ENCODE assay signal across 1 cellular context in the genomic region with DNA sequence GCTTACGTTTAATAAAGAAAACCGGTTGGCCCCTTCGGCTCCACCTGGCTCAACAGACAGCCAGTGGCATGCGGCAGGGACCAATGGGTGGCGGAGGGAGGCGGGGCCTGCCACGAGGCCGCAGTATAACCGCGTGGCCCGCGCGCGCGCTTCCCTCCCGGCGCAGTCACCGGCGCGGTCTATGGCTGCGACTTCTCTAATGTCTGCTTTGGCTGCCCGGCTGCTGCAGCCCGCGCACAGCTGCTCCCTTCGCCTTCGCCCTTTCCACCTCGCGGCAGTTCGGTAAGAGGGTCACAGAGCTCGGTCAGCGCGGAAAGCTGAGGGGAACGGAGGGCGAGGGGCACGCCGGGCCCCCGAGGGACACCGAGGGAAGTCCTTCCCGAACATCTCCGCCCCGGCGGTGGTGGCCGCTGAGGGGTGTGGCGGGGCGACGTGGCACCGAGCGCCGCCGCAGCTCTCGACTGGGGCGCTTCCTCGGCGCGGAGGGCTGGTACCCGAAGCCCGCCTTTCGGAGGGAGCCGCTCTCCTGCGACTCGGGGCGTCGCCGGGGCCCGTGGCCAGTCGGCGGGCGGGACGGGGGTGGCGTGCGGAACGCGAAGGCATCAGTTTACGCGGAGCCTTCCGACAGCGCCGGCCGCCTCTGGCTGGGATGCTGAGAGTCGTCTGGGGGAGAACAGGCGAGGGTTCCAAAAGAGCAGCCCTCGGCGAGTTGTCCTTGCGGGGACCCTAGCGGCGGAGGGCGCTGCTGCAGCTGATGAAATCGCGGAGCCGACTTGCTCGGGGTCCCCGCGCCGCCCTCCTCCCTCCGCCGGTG.
A peak's percentile ranks its signal among the peaks of the same experiment; 100 is the strongest.
TF ChIP-seq lines count a peak whose summit lies in the region.

A gene (plus strand): TSS at position 155 of the 814 bp plus-strand sequence. CDS start 27 bp downstream, at position 182.

TF ChIP-seq in HepG2, 621 proteins besides CTCF, POLR2A, EP300 and RAD21 (continued from another document and continues in another):
- TF ChIP-seq, protein P1, sequence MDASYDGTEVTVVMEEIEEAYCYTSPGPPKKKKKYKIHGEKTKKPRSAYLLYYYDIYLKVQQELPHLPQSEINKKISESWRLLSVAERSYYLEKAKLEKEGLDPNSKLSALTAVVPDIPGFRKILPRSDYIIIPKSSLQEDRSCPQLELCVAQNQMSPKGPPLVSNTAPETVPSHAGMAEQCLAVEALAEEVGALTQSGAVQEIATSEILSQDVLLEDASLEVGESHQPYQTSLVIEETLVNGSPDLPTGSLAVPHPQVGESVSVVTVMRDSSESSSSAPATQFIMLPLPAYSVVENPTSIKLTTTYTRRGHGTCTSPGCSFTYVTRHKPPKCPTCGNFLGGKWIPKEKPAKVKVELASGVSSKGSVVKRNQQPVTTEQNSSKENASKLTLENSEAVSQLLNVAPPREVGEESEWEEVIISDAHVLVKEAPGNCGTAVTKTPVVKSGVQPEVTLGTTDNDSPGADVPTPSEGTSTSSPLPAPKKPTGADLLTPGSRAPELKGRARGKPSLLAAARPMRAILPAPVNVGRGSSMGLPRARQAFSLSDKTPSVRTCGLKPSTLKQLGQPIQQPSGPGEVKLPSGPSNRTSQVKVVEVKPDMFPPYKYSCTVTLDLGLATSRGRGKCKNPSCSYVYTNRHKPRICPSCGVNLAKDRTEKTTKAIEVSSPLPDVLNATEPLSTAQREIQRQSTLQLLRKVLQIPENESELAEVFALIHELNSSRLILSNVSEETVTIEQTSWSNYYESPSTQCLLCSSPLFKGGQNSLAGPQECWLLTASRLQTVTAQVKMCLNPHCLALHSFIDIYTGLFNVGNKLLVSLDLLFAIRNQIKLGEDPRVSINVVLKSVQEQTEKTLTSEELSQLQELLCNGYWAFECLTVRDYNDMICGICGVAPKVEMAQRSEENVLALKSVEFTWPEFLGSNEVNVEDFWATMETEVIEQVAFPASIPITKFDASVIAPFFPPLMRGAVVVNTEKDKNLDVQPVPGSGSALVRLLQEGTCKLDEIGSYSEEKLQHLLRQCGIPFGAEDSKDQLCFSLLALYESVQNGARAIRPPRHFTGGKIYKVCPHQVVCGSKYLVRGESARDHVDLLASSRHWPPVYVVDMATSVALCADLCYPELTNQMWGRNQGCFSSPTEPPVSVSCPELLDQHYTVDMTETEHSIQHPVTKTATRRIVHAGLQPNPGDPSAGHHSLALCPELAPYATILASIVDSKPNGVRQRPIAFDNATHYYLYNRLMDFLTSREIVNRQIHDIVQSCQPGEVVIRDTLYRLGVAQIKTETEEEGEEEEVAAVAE (CRISPR knock-in tag; IDR thresholded peaks at IDR 0.05; ENCODE audit: borderline replicate concordance): peak; percentile 93
- TF ChIP-seq, protein P2, sequence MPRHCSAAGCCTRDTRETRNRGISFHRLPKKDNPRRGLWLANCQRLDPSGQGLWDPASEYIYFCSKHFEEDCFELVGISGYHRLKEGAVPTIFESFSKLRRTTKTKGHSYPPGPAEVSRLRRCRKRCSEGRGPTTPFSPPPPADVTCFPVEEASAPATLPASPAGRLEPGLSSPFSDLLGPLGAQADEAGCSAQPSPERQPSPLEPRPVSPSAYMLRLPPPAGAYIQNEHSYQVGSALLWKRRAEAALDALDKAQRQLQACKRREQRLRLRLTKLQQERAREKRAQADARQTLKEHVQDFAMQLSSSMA (CRISPR knock-in tag; IDR thresholded peaks at IDR 0.05): peak; percentile 85; the same call in 1 of the 2 replicates
- TF ChIP-seq MXI1 (IDR thresholded peaks at IDR 0.05; ENCODE audit: borderline replicate concordance, low read depth, low read length): peak; percentile 79; the same call in 2 of the 3 replicates
- peak; percentile 77 for TF ChIP-seq SMAD3 (CRISPR knock-in tag; IDR thresholded peaks at IDR 0.05)
- TF ChIP-seq, protein P3, sequence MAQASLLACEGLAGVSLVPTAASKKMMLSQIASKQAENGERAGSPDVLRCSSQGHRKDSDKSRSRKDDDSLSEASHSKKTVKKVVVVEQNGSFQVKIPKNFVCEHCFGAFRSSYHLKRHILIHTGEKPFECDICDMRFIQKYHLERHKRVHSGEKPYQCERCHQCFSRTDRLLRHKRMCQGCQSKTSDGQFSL (CRISPR knock-in tag; IDR thresholded peaks at IDR 0.05): peak; percentile 46; the same call in 1 of the 2 replicates
- TF ChIP-seq, protein P4, sequence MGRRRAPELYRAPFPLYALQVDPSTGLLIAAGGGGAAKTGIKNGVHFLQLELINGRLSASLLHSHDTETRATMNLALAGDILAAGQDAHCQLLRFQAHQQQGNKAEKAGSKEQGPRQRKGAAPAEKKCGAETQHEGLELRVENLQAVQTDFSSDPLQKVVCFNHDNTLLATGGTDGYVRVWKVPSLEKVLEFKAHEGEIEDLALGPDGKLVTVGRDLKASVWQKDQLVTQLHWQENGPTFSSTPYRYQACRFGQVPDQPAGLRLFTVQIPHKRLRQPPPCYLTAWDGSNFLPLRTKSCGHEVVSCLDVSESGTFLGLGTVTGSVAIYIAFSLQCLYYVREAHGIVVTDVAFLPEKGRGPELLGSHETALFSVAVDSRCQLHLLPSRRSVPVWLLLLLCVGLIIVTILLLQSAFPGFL (CRISPR knock-in tag; IDR thresholded peaks at IDR 0.05): no peak
- no peak; the same call in 1 of the 2 replicates for TF ChIP-seq ELF4 (CRISPR knock-in tag; IDR thresholded peaks at IDR 0.05; ENCODE audit: borderline replicate concordance)
- TF ChIP-seq RFX1 (IDR thresholded peaks at IDR 0.05): no peak
- TF ChIP-seq ZFP36L1 (CRISPR knock-in tag; IDR thresholded peaks at IDR 0.05): peak; percentile 95
- TF ChIP-seq, protein P5, sequence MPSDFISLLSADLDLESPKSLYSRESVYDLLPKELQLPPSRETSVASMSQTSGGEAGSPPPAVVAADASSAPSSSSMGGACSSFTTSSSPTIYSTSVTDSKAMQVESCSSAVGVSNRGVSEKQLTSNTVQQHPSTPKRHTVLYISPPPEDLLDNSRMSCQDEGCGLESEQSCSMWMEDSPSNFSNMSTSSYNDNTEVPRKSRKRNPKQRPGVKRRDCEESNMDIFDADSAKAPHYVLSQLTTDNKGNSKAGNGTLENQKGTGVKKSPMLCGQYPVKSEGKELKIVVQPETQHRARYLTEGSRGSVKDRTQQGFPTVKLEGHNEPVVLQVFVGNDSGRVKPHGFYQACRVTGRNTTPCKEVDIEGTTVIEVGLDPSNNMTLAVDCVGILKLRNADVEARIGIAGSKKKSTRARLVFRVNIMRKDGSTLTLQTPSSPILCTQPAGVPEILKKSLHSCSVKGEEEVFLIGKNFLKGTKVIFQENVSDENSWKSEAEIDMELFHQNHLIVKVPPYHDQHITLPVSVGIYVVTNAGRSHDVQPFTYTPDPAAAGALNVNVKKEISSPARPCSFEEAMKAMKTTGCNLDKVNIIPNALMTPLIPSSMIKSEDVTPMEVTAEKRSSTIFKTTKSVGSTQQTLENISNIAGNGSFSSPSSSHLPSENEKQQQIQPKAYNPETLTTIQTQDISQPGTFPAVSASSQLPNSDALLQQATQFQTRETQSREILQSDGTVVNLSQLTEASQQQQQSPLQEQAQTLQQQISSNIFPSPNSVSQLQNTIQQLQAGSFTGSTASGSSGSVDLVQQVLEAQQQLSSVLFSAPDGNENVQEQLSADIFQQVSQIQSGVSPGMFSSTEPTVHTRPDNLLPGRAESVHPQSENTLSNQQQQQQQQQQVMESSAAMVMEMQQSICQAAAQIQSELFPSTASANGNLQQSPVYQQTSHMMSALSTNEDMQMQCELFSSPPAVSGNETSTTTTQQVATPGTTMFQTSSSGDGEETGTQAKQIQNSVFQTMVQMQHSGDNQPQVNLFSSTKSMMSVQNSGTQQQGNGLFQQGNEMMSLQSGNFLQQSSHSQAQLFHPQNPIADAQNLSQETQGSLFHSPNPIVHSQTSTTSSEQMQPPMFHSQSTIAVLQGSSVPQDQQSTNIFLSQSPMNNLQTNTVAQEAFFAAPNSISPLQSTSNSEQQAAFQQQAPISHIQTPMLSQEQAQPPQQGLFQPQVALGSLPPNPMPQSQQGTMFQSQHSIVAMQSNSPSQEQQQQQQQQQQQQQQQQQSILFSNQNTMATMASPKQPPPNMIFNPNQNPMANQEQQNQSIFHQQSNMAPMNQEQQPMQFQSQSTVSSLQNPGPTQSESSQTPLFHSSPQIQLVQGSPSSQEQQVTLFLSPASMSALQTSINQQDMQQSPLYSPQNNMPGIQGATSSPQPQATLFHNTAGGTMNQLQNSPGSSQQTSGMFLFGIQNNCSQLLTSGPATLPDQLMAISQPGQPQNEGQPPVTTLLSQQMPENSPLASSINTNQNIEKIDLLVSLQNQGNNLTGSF (CRISPR knock-in tag; IDR thresholded peaks at IDR 0.05): peak; percentile 91; the same call in 1 of the 2 replicates
- TF ChIP-seq KDM5A (IDR thresholded peaks at IDR 0.05; ENCODE audit: borderline replicate concordance, low read length): peak; percentile 12; the same call in 1 of the 2 replicates
- TF ChIP-seq, protein P6, sequence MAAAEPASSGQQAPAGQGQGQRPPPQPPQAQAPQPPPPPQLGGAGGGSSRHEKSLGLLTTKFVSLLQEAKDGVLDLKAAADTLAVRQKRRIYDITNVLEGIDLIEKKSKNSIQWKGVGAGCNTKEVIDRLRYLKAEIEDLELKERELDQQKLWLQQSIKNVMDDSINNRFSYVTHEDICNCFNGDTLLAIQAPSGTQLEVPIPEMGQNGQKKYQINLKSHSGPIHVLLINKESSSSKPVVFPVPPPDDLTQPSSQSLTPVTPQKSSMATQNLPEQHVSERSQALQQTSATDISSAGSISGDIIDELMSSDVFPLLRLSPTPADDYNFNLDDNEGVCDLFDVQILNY (CRISPR knock-in tag; conservative IDR thresholded peaks at IDR 0.05): peak; percentile 85
- TF ChIP-seq, protein P7, sequence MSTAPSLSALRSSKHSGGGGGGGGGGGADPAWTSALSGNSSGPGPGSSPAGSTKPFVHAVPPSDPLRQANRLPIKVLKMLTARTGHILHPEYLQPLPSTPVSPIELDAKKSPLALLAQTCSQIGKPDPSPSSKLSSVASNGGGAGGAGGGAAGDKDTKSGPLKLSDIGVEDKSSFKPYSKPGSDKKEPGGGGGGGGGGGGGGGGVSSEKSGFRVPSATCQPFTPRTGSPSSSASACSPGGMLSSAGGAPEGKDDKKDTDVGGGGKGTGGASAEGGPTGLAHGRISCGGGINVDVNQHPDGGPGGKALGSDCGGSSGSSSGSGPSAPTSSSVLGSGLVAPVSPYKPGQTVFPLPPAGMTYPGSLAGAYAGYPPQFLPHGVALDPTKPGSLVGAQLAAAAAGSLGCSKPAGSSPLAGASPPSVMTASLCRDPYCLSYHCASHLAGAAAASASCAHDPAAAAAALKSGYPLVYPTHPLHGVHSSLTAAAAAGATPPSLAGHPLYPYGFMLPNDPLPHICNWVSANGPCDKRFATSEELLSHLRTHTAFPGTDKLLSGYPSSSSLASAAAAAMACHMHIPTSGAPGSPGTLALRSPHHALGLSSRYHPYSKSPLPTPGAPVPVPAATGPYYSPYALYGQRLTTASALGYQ (CRISPR knock-in tag; IDR thresholded peaks at IDR 0.05): no peak
- TF ChIP-seq GATAD1 (CRISPR knock-in tag; IDR thresholded peaks at IDR 0.05): no peak; the same call in 1 of the 2 replicates
- peak; percentile 74 for TF ChIP-seq GATA4 (IDR thresholded peaks at IDR 0.05; ENCODE audit: borderline replicate concordance, low read depth)
- TF ChIP-seq ARNT (IDR thresholded peaks at IDR 0.05): no peak
- TF ChIP-seq, protein P8, sequence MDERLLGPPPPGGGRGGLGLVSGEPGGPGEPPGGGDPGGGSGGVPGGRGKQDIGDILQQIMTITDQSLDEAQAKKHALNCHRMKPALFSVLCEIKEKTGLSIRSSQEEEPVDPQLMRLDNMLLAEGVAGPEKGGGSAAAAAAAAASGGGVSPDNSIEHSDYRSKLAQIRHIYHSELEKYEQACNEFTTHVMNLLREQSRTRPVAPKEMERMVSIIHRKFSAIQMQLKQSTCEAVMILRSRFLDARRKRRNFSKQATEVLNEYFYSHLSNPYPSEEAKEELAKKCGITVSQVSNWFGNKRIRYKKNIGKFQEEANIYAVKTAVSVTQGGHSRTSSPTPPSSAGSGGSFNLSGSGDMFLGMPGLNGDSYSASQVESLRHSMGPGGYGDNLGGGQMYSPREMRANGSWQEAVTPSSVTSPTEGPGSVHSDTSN (CRISPR knock-in tag; IDR thresholded peaks at IDR 0.05): peak; percentile 70
- TF ChIP-seq ZNF207 (IDR thresholded peaks at IDR 0.05; ENCODE audit: borderline replicate concordance): no peak
- TF ChIP-seq ZNF772 (CRISPR knock-in tag; IDR thresholded peaks at IDR 0.05): peak; percentile 70; the same call in 1 of the 2 replicates
- TF ChIP-seq ZNF678 (CRISPR knock-in tag; IDR thresholded peaks at IDR 0.05): peak; percentile 79
- no peak for TF ChIP-seq CENPX (CRISPR knock-in tag; IDR thresholded peaks at IDR 0.05)
- TF ChIP-seq, protein P9, sequence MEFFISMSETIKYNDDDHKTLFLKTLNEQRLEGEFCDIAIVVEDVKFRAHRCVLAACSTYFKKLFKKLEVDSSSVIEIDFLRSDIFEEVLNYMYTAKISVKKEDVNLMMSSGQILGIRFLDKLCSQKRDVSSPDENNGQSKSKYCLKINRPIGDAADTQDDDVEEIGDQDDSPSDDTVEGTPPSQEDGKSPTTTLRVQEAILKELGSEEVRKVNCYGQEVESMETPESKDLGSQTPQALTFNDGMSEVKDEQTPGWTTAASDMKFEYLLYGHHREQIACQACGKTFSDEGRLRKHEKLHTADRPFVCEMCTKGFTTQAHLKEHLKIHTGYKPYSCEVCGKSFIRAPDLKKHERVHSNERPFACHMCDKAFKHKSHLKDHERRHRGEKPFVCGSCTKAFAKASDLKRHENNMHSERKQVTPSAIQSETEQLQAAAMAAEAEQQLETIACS (CRISPR knock-in tag; IDR thresholded peaks at IDR 0.05): peak; percentile 78
- TF ChIP-seq KMT2A (CRISPR knock-in tag; IDR thresholded peaks at IDR 0.05): peak; percentile 18
- TF ChIP-seq ZNF317 (CRISPR knock-in tag; IDR thresholded peaks at IDR 0.05): peak; percentile 85
- TF ChIP-seq, protein P10, sequence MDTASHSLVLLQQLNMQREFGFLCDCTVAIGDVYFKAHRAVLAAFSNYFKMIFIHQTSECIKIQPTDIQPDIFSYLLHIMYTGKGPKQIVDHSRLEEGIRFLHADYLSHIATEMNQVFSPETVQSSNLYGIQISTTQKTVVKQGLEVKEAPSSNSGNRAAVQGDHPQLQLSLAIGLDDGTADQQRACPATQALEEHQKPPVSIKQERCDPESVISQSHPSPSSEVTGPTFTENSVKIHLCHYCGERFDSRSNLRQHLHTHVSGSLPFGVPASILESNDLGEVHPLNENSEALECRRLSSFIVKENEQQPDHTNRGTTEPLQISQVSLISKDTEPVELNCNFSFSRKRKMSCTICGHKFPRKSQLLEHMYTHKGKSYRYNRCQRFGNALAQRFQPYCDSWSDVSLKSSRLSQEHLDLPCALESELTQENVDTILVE (CRISPR knock-in tag; IDR thresholded peaks at IDR 0.05): peak; percentile 74
- TF ChIP-seq, protein P11, sequence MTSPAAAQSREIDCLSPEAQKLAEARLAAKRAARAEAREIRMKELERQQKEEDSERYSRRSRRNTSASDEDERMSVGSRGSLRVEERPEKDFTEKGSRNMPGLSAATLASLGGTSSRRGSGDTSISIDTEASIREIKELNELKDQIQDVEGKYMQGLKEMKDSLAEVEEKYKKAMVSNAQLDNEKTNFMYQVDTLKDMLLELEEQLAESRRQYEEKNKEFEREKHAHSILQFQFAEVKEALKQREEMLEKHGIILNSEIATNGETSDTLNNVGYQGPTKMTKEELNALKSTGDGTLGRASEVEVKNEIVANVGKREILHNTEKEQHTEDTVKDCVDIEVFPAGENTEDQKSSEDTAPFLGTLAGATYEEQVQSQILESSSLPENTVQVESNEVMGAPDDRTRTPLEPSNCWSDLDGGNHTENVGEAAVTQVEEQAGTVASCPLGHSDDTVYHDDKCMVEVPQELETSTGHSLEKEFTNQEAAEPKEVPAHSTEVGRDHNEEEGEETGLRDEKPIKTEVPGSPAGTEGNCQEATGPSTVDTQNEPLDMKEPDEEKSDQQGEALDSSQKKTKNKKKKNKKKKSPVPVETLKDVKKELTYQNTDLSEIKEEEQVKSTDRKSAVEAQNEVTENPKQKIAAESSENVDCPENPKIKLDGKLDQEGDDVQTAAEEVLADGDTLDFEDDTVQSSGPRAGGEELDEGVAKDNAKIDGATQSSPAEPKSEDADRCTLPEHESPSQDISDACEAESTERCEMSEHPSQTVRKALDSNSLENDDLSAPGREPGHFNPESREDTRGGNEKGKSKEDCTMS (CRISPR knock-in tag; conservative IDR thresholded peaks at IDR 0.05): no peak
- TF ChIP-seq ZFP62 (CRISPR knock-in tag; IDR thresholded peaks at IDR 0.05): no peak
- TF ChIP-seq ZNF335 (CRISPR knock-in tag; IDR thresholded peaks at IDR 0.05): no peak
- no peak for TF ChIP-seq MAFF (IDR thresholded peaks at IDR 0.05; ENCODE audit: low read depth, low read length)
- peak; percentile 78 for TF ChIP-seq U2AF1 (optimal IDR thresholded peaks at IDR 0.05; ENCODE audit: low read depth, low read length)
